In the genomic region with DNA sequence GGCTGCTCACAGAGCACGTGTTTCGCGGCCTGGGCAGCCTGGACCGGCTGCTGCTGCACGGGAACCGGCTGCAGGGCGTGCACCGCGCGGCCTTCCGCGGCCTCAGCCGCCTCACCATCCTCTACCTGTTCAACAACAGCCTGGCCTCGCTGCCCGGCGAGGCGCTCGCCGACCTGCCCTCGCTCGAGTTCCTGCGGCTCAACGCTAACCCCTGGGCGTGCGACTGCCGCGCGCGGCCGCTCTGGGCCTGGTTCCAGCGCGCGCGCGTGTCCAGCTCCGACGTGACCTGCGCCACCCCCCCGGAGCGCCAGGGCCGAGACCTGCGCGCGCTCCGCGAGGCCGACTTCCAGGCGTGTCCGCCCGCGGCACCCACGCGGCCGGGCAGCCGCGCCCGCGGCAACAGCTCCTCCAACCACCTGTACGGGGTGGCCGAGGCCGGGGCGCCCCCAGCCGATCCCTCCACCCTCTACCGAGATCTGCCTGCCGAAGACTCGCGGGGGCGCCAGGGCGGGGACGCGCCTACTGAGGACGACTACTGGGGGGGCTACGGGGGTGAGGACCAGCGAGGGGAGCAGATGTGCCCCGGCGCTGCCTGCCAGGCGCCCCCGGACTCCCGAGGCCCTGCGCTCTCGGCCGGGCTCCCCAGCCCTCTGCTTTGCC, we compare ENCODE assay signal across 6 cellular contexts. TPM values are rescaled to one million over a fixed set of nuclear protein-coding genes. Genes with fewer than 3 reads are reported as not detected.
DNase-seq lines count a peak whose midpoint lies in the region; ATAC-seq and TF ChIP-seq lines count a peak whose summit lies in the region.

No MANE protein-coding gene starts in this region.

- peaks cover 5% of the 10 kb centered on the region for H3K4me1 ChIP-seq in right cardiac atrium (ENCODE audit: control insufficient read depth, insufficient read depth, low read length)
- H3K4me1 ChIP-seq in suprapubic skin, result peaks cover 23% of the 10 kb centered on the region

- intact Hi-C loops in right cardiac atrium (cut with DNase I), result loop anchor here in 2 of 4 donors (5.0 to 10.0 kb wide), 2 partner anchors 129 to 168 kb away; a partner anchor contains a TSS

- TF ChIP-seq EP300 in suprapubic skin (IDR thresholded peaks at IDR 0.05), result no peak

- H3K27ac ChIP-seq in WERI-Rb-1 (no peak overlapping the region), right cardiac atrium (ENCODE audit: low read length) (no peak overlapping the region), suprapubic skin (no peak overlapping the region)

- TF ChIP-seq CTCF in WERI-Rb-1 (IDR thresholded peaks at IDR 0.05; ENCODE audit: low read depth, low read length) (no peak), suprapubic skin (IDR thresholded peaks at IDR 0.05) (no peak)

- TF ChIP-seq POLR2A in suprapubic skin (IDR thresholded peaks at IDR 0.05), result no peak

- H3K36me3 ChIP-seq in WERI-Rb-1 (no peaks in the 10 kb centered on the region), suprapubic skin (no peaks in the 10 kb centered on the region)

- DNase-seq in stimulated activated CD4-positive, alpha-beta T cell treated with anti-CD3 and anti-CD28 coated beads, Interleukin-2, amount 100 ng/mL, for 24 hours, result peak; percentile 28 to 43
- no peak for DNase-seq in stimulated activated CD4-positive, alpha-beta T cell treated with anti-CD3 and anti-CD28 coated beads, Interleukin-1b, Interleukin-23, amount 100 ng/mL, for 48 hours
- DNase-seq in WERI-Rb-1, result no peak
- peak in 2 of 3 donors; percentile 85 to 87 for DNase-seq in right cardiac atrium
- DNase-seq in suprapubic skin (ENCODE audit: low spot score in 2 of 2), result no peak
- DNase-seq in COR-L47 (lab: John Stamatoyannopoulos, UW), result no peak

- H3K27me3 ChIP-seq in WERI-Rb-1 (ENCODE audit: insufficient read depth, low read depth, severe bottlenecking), result peaks cover 33% of the 10 kb centered on the region
- H3K27me3 ChIP-seq in right cardiac atrium (ENCODE audit: control insufficient read depth, insufficient read depth), result no peaks in the 10 kb centered on the region
- no peaks in the 10 kb centered on the region for H3K27me3 ChIP-seq in suprapubic skin

- peak; percentile 74 to 75 for ATAC-seq in right cardiac atrium

- H3K9me3 ChIP-seq in WERI-Rb-1 (ENCODE audit: severe bottlenecking), result no peaks in the 10 kb centered on the region
- H3K9me3 ChIP-seq in right cardiac atrium (ENCODE audit: control insufficient read depth, low read length), result no peaks in the 10 kb centered on the region
- no peaks in the 10 kb centered on the region for H3K9me3 ChIP-seq in suprapubic skin

- 4% methylated on average over 82 of the region's 82 CpGs for WGBS in right cardiac atrium
- 8% methylated on average over 23 of the region's 82 CpGs for WGBS in suprapubic skin

- H3K4me3 ChIP-seq in WERI-Rb-1 (ENCODE audit: low read depth, low read length) (peak overlapping the region; percentile 30), right cardiac atrium (ENCODE audit: low read length) (peak overlapping the region; percentile 54), suprapubic skin (peak overlapping the region; percentile 56)

RNA-seq across cellular contexts. Expression of a gene that starts 16.0 kb away (rescaled TPM):
- total RNA-seq in right cardiac atrium, result 1 to 10 TPM in 1 of 4 donors, under 1 TPM in 3; 0.65 to 1.4 (median 0.79) TPM
- 0.97 TPM for polyA plus RNA-seq in right cardiac atrium
- 1 to 10 TPM in 3 of 4 donors, under 1 TPM in 1; 0.64 to 4.8 (median 3.2) TPM for total RNA-seq in suprapubic skin

RNA-seq across cellular contexts. Expression of a gene that starts 39.1 kb away (rescaled TPM):
- total RNA-seq in right cardiac atrium, result 1 to 10 TPM; 3.4 to 10.0 (median 8.8) TPM
- polyA plus RNA-seq in right cardiac atrium, result 8.4 TPM
- 10 to 100 TPM; 13.8 to 48.8 (median 22.3) TPM for total RNA-seq in suprapubic skin

RNA-seq across cellular contexts. Expression of a gene that starts 49.4 kb away (rescaled TPM):
- 10 to 100 TPM; 24.1 to 37.0 (median 30.7) TPM for total RNA-seq in right cardiac atrium
- 20.7 TPM for polyA plus RNA-seq in right cardiac atrium
- 10 to 100 TPM; 44.5 to 70.4 (median 60.0) TPM for total RNA-seq in suprapubic skin

RNA-seq across cellular contexts. Expression of a gene that starts 54.2 kb away (rescaled TPM):
- 10 to 100 TPM; 40.6 to 68.8 (median 50.2) TPM for total RNA-seq in right cardiac atrium
- 59.2 TPM for polyA plus RNA-seq in right cardiac atrium
- 10 to 100 TPM; 26.2 to 43.0 (median 40.1) TPM for total RNA-seq in suprapubic skin

Comparison
In these comparisons a context has a peak if more than half of its experiments do, and no peak if none do; other contexts are left out.
1. DNase-seq: peak in stimulated activated CD4-positive, alpha-beta T cell treated with anti-CD3 and anti-CD28 coated beads, Interleukin-2, amount 100 ng/mL, for 24 hours (2 of 2) and right cardiac atrium (2 of 3); none in stimulated activated CD4-positive, alpha-beta T cell treated with anti-CD3 and anti-CD28 coated beads, Interleukin-1b, Interleukin-23, amount 100 ng/mL, for 48 hours (single experiment), WERI-Rb-1 (single experiment), suprapubic skin (0 of 2) and COR-L47 (single experiment).
2. Peak in every context shown above with its lines, with median percentiles within 50 percentile points of each other: H3K4me3 ChIP-seq.